In genomic region chr11:93648168-93648567, GRCh38 we compare ENCODE assay signal across 10 cellular contexts. TPM values are rescaled to one million over a fixed set of nuclear protein-coding genes. Genes with fewer than 3 reads are reported as not detected.
A peak's percentile ranks its signal among the peaks of the same experiment; 100 is the strongest.
DNase-seq lines count a peak whose midpoint lies in the region; ATAC-seq, FAIRE-seq and TF ChIP-seq lines count a peak whose summit lies in the region.
"Had no signal": no experiment of that assay in that cellular context is flagged by ENCODE, and none has a peak within 500 bp of the region (broad histone marks: within the 10 kb centered on the region; RNA-seq: fewer than 3 reads in every experiment).

No MANE protein-coding gene starts in this region.

- no peak for DNase-seq in D721Med (ENCODE audit: insufficient read length, low spot score)
- DNase-seq in NT2/D1 (ENCODE audit: low read depth, low spot score), result peak; percentile 11
- DNase-seq in fibroblast of villous mesenchyme (ENCODE audit: low read depth), result peak; percentile 25
- DNase-seq in HAP-1 (ENCODE audit: low spot score in 2 of 2), result no peak

- no peak overlapping the region for H3K9ac ChIP-seq in NT2/D1 (ENCODE audit: insufficient read length, low read depth)

- in situ Hi-C loops in HAP-1 (cut with MboI; ENCODE audit: low sequenced_read_pairs), result no loop called here

- H3K27me3 ChIP-seq in NT2/D1 (ENCODE audit: insufficient read depth, insufficient read length) (no peaks in the 10 kb centered on the region), HAP-1 (ENCODE audit: low read depth) (peaks cover 16% of the 10 kb centered on the region; the same call in 1 of the 2 replicates)

- no peak overlapping the region for H3K4me3 ChIP-seq in NT2/D1 (ENCODE audit: insufficient read length, low read depth)
- no peak overlapping the region for H3K4me3 ChIP-seq in fibroblast of villous mesenchyme (ENCODE audit: low read depth, low read length)
- H3K4me3 ChIP-seq in HAP-1, result no peak overlapping the region

- TF ChIP-seq CTCF in D721Med (IDR thresholded peaks at IDR 0.05; ENCODE audit: insufficient read depth, missing control alignments), result peak; percentile 46
- TF ChIP-seq CTCF in fibroblast of villous mesenchyme (IDR thresholded peaks at IDR 0.05; ENCODE audit: insufficient read depth, low read depth, low read length), result peak; percentile 50

- no peaks in the 10 kb centered on the region for H3K4me1 ChIP-seq in NT2/D1 (ENCODE audit: insufficient read depth, insufficient read length)
- H3K4me1 ChIP-seq in HAP-1, result no peaks in the 10 kb centered on the region

- no peaks in the 10 kb centered on the region for H3K9me3 ChIP-seq in NT2/D1 (ENCODE audit: insufficient read depth, low read length)
- no peaks in the 10 kb centered on the region for H3K9me3 ChIP-seq in HAP-1

- ATAC-seq in GM21515 (IDR thresholded peaks at IDR 0.05; ENCODE audit: unreplicated experiment) (peak; percentile 47), HG03354 (IDR thresholded peaks at IDR 0.05; ENCODE audit: poor library complexity, severe bottlenecking, unreplicated experiment) (no peak), GM21717 (IDR thresholded peaks at IDR 0.05; ENCODE audit: unreplicated experiment) (no peak), GM21360 (IDR thresholded peaks at IDR 0.05; ENCODE audit: unreplicated experiment) (no peak)
- ATAC-seq: natural killer cell treated with Interleukin-12 subunit alpha and Interleukin-12 subunit beta and Interleukin-15 and Interleukin-18, amount 100 ng/mL, for 72 hours had no signal

- H3K36me3 ChIP-seq in NT2/D1 (ENCODE audit: insufficient read depth, insufficient read length, low read length) (no peaks in the 10 kb centered on the region), HAP-1 (replicated peaks) (no peaks in the 10 kb centered on the region)

- no peak for FAIRE-seq in D721Med (lab: Jason Lieb, UNC)
- FAIRE-seq: colon had no signal

RNA-seq across cellular contexts. Expression of gene CEP295, which starts 13.3 kb away (rescaled TPM):
- total RNA-seq in fibroblast of villous mesenchyme, result 18.4 and 32.8 TPM in 2 replicates

Comparison
In these comparisons a context has a peak if more than half of its experiments do, and no peak if none do; other contexts are left out.
1. DNase-seq: peak in NT2/D1 (single experiment) and fibroblast of villous mesenchyme (single experiment); none in D721Med (single experiment) and HAP-1 (0 of 2).